Comparison of ENCODE assay signal across 8 cellular contexts in genomic region chr2:131105950-131106801, GRCh38. TPM values are rescaled to one million over a fixed set of nuclear protein-coding genes. Genes with fewer than 3 reads are reported as not detected.
DNase-seq lines count a peak whose midpoint lies in the region; ATAC-seq, FAIRE-seq and TF ChIP-seq lines count a peak whose summit lies in the region.

No MANE protein-coding gene starts in this region.

- FAIRE-seq in pancreas (lab: Jason Lieb, UNC): no peak

- no peaks in the 10 kb centered on the region for H3K36me3 ChIP-seq in pancreas

- peak overlapping the region; percentile 88 for H3K4me3 Mint-ChIP-seq in activated T-helper 17 cell treated with anti-CD3 and anti-CD28 coated beads, Interleukin-2, amount 50 U/mL, for 72 hours

- DNase-seq in activated gamma-delta T cell (lab: John Stamatoyannopoulos, UW) (peak; percentile 20), activated gamma-delta T cell treated with Interleukin-2 at 50 U/mL for 16 hours (no peak), NCI-H510A treated with DMSO at 0.1 percent for 48 hours (lab: John Stamatoyannopoulos, UW) (peak; percentile 40), glomerular endothelial cell (ENCODE audit: extremely low read depth, low read depth, low spot score) (peak; percentile 37), pancreas (peak in 4 of 6 donors; percentile 29 to 47 (median 38)), SHP77 (lab: John Stamatoyannopoulos, UW) (no peak)

- 1% methylated on average over 19 of the region's 19 CpGs for WGBS in pancreas, 2 donors

- peak overlapping the region; percentile 69 to 91 (median 82) for H3K4me3 ChIP-seq in pancreas

- H3K36me3 Mint-ChIP-seq in activated T-helper 17 cell treated with anti-CD3 and anti-CD28 coated beads, Interleukin-2, amount 50 U/mL, for 72 hours (ENCODE audit: low read depth): peaks cover 41% of the 10 kb centered on the region

- no peaks in the 10 kb centered on the region for H3K27me3 ChIP-seq in pancreas

- peaks cover 24% of the 10 kb centered on the region for H3K4me1 Mint-ChIP-seq in activated T-helper 17 cell treated with anti-CD3 and anti-CD28 coated beads, Interleukin-2, amount 50 U/mL, for 72 hours

- no peaks in the 10 kb centered on the region for H3K27me3 Mint-ChIP-seq in activated T-helper 17 cell treated with anti-CD3 and anti-CD28 coated beads, Interleukin-2, amount 50 U/mL, for 72 hours

- H3K9me3 ChIP-seq in pancreas: no peaks in the 10 kb centered on the region

- no peak for TF ChIP-seq CTCF in pancreas (IDR thresholded peaks at IDR 0.05)

- no peaks in the 10 kb centered on the region for H3K9me3 Mint-ChIP-seq in activated T-helper 17 cell treated with anti-CD3 and anti-CD28 coated beads, Interleukin-2, amount 50 U/mL, for 72 hours

- peak overlapping the region; percentile 76 to 92 (median 90) for H3K27ac ChIP-seq in pancreas

- intact Hi-C loops in pancreas (cut with DNase I): no loop called here

- ATAC-seq in HG02840 (IDR thresholded peaks at IDR 0.05; ENCODE audit: low FRiP score, unreplicated experiment) (peak; percentile 28), pancreas (peak; percentile 38 to 67 (median 59))
- peak; percentile 58 for ATAC-seq in activated T-helper 17 cell treated with anti-CD3 and anti-CD28 coated beads, Interleukin-2, amount 50 U/mL, for 72 hours (replicated peaks)

- peaks cover 0 to 17% (median 15%) of the 10 kb centered on the region in 3 donors for H3K4me1 ChIP-seq in pancreas

- H3K27ac Mint-ChIP-seq in activated T-helper 17 cell treated with anti-CD3 and anti-CD28 coated beads, Interleukin-2, amount 50 U/mL, for 72 hours: peak overlapping the region; percentile 95

RNA-seq across cellular contexts. Expression of gene PLEKHB2, which starts 1.0 kb away (rescaled TPM):
- 10 to 100 TPM; 59.8 to 64.5 TPM for total RNA-seq in activated T-helper 17 cell treated with anti-CD3 and anti-CD28 coated beads, Interleukin-2, amount 50 U/mL, for 72 hours
- 98.1 and 113 TPM in 2 replicates for total RNA-seq in glomerular endothelial cell
- 10 to 100 TPM in 5 of 6 donors, 1 to 10 TPM in 1; 8.3 to 28.3 (median 18.6) TPM for total RNA-seq in pancreas
- polyA plus RNA-seq in pancreas: 10 to 100 TPM in 1 of 2 donors, 1 to 10 TPM in 1; 7.8 to 20.4 TPM

RNA-seq across cellular contexts. Expression of gene FAM168B, which starts 12.9 kb away (rescaled TPM):
- 10 to 100 TPM; 69.2 to 77.1 TPM for total RNA-seq in activated T-helper 17 cell treated with anti-CD3 and anti-CD28 coated beads, Interleukin-2, amount 50 U/mL, for 72 hours
- total RNA-seq in glomerular endothelial cell: 123 and 145 TPM in 2 replicates
- total RNA-seq in pancreas: 10 to 100 TPM; 26.2 to 37.2 (median 35.6) TPM
- polyA plus RNA-seq in pancreas: 10 to 100 TPM; 11.0 to 17.1 TPM

Comparison
In these comparisons a context has a peak if more than half of its experiments do, and no peak if none do; other contexts are left out.
1. DNase-seq: peak in activated gamma-delta T cell (single experiment), NCI-H510A treated with DMSO at 0.1 percent for 48 hours (single experiment), glomerular endothelial cell (single experiment) and pancreas (4 of 6); none in activated gamma-delta T cell treated with Interleukin-2 at 50 U/mL for 16 hours (single experiment) and SHP77 (0 of 2).
2. Peak in every context shown above with its lines, with median percentiles within 50 percentile points of each other: ATAC-seq.